In the genomic region with DNA sequence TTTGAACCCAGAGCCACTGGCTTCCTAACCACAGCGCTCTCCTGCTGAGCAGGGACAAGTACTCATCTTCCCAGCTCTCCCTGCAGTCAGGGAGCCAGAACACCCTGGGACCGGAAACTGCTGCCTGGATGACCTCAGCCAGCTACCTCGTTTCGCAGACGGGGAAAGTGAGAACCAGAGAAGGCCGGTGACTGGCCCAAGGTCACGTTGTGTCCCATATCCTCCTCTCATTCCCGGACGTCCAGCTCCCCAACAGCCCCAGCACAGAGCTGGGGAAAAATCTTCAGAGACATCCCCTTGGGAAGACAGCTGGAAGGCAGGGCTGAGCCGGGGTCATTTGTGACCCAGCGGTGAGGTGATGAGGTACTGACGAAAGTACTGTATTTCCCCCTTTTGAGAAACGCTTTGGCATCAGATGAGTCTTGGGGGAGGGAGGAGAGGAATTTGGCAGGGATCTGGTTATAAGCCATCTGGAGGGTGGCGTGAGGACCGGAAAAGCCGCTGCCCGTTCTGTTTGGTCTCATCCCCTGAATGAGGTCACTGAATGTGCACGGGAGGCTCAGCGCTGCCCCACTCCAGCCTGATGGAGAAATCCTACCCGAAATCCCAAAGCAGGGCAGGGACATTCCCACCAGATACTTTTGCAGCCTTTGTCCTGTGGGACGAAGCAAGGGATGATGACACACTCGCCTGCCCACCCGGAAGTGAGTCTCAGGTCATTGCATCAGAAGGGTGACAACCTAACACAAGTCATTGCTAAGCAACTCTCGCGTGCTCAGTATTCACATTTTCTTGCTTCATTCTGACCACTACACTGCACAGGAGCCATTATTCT, we compare ENCODE assay signal across 9 cellular contexts. TPM values are rescaled to one million over a fixed set of nuclear protein-coding genes. Genes with fewer than 3 reads are reported as not detected.
DNase-seq lines count a peak whose midpoint lies in the region; ATAC-seq and TF ChIP-seq lines count a peak whose summit lies in the region.
"Had no signal": no experiment of that assay in that cellular context is flagged by ENCODE, and none has a peak within 500 bp of the region (broad histone marks: within the 10 kb centered on the region; RNA-seq: fewer than 3 reads in every experiment).

No MANE protein-coding gene starts in this region.

- peak overlapping the region; percentile 14 for H3K4me3 ChIP-seq in AG09309 (ENCODE audit: control insufficient read depth, low read depth, low read length)
- H3K4me3 ChIP-seq in lower leg skin (ENCODE audit: low read depth, poor library complexity, severe bottlenecking) = no peak overlapping the region

- H3K4me1 Mint-ChIP-seq in brain = peaks cover 73% of the 10 kb centered on the region

- H3K4me3 Mint-ChIP-seq in brain = peak overlapping the region in 3 of 5 experiments; percentile 22 to 39 (median 26)

- peaks cover 5% of the 10 kb centered on the region for H3K27me3 Mint-ChIP-seq in brain

- H3K36me3 Mint-ChIP-seq in brain = no peaks in the 10 kb centered on the region

- TF ChIP-seq POLR2A in lower leg skin (IDR thresholded peaks at IDR 0.05) = no peak

- no peak for ATAC-seq in GM18498 (IDR thresholded peaks at IDR 0.05; ENCODE audit: unreplicated experiment)
- ATAC-seq in HG03095 (IDR thresholded peaks at IDR 0.05; ENCODE audit: unreplicated experiment) = no peak

- 43 to 53% methylated on average over 25 of the region's 25 CpGs for WGBS in lower leg skin, 2 donors

- H3K9me3 Mint-ChIP-seq in brain = peaks cover 0 to 9% (median 0%) of the 10 kb centered on the region in 5 experiments

- no peak for TF ChIP-seq CTCF in AG09309 (IDR thresholded peaks at IDR 0.05; ENCODE audit: control insufficient read depth, insufficient read depth, low read depth, low read length, missing control alignments)
- no peak for TF ChIP-seq CTCF in brain (conservative IDR thresholded peaks at IDR 0.05)
- no peak for TF ChIP-seq CTCF in lower leg skin (IDR thresholded peaks at IDR 0.05)

- DNase-seq in AG09309 (ENCODE audit: low read depth) (peak; percentile 93), M059J (ENCODE audit: low read depth) (peak; percentile 95), lower leg skin (ENCODE audit: low spot score in 2 of 2) (peak; percentile 73 to 94), NCI-H748 (lab: John Stamatoyannopoulos, UW; ENCODE audit: unreplicated experiment) (no peak), NCI-H748 treated with DMSO at 0.1 percent for 48 hours (lab: John Stamatoyannopoulos, UW) (no peak)
- DNase-seq: NCI-H1436 had no signal

- peak overlapping the region in 4 of 5 experiments; percentile 15 to 92 (median 77) for H3K27ac Mint-ChIP-seq in brain

- intact Hi-C loops in lower leg skin (cut with DNase I; ENCODE audit: low total_unique reads) = no loop called here

RNA-seq across cellular contexts. Expression of a gene that starts 41.1 kb away (rescaled TPM):
- 7.5 and 9.9 TPM in 2 replicates for total RNA-seq in M059J (2014; rRNA removed; shearing (Covaris generic))
- 0.22 TPM for polyA plus RNA-seq in brain (ENCODE audit: insufficient read depth, low read depth, low replicate concordance)
- total RNA-seq in lower leg skin = 10 to 100 TPM in 1 of 4 donors, 1 to 10 TPM in 3; 5.2 to 11.8 (median 7.0) TPM

Comparison
In these comparisons a context has a peak if more than half of its experiments do, and no peak if none do; other contexts are left out.
1. DNase-seq: peak in AG09309 (single experiment), M059J (single experiment) and lower leg skin (2 of 2); none in NCI-H748 (single experiment) and NCI-H748 treated with DMSO at 0.1 percent for 48 hours (single experiment).